In genomic region chr4:10276152-10276551, GRCh38 we compare ENCODE assay signal across 22 cellular contexts.
"Had no signal": no experiment of that assay in that cellular context is flagged by ENCODE, and none has a peak within 500 bp of the region (broad histone marks: within the 10 kb centered on the region; RNA-seq: fewer than 3 reads in every experiment).

No MANE protein-coding gene starts in this region.

- H3K27me3 ChIP-seq: breast epithelium, Peyer's patch had no signal

- H3K27ac Mint-ChIP-seq: activated CD4-positive, alpha-beta T cell treated with anti-CD3 and anti-CD28 coated beads, Interleukin-2, amount 10 ng/mL, durations not matched to agents 24 days and 14 days; activated CD8-positive, alpha-beta memory T cell treated with anti-CD3 and anti-CD28 coated beads, Interleukin-2, amount 10 ng/mL, durations not matched to agents 7 days and 5 days; activated naive CD4-positive, alpha-beta T cell treated with anti-CD3 and anti-CD28 coated beads, Interleukin-2, amount 10 ng/mL, durations not matched to agents 7 days and 5 days; activated naive CD8-positive, alpha-beta T cell treated with anti-CD3 and anti-CD28 coated beads for 36 hours; activated T-helper 2 cell treated with anti-CD3 and anti-CD28 coated beads, Interferon-gamma antibody, Interleukin-2, Interleukin-4, amounts not matched to agents 10 μg/mL and 5 μg/mL and 100 μg/mL, durations not matched to agents 14 hours and 24 hours and 36 hours; T-helper 17 cell; WTC11 had no signal

- H3K4me3 ChIP-seq: breast epithelium, Peyer's patch had no signal

- ATAC-seq: activated CD8-positive, alpha-beta memory T cell treated with anti-CD3 and anti-CD28 coated beads, Interleukin-2, amount 10 ng/mL, durations not matched to agents 7 days and 5 days; T-helper 17 cell; WTC11 had no signal

- H3K27me3 Mint-ChIP-seq: activated naive CD8-positive, alpha-beta T cell treated with anti-CD3 and anti-CD28 coated beads for 36 hours had no signal

- H3K36me3 ChIP-seq: breast epithelium, Peyer's patch had no signal

- H3K4me1 ChIP-seq: breast epithelium, Peyer's patch had no signal

- H3K36me3 Mint-ChIP-seq: activated CD8-positive, alpha-beta memory T cell treated with anti-CD3 and anti-CD28 coated beads, Interleukin-2, amount 10 ng/mL, durations not matched to agents 7 days and 5 days; activated naive CD4-positive, alpha-beta T cell treated with anti-CD3 and anti-CD28 coated beads, Interleukin-2, amount 10 ng/mL, durations not matched to agents 7 days and 5 days; activated naive CD8-positive, alpha-beta T cell treated with anti-CD3 and anti-CD28 coated beads for 36 hours had no signal

- H3K4me3 Mint-ChIP-seq: activated CD4-positive, alpha-beta T cell treated with anti-CD3 and anti-CD28 coated beads, Interleukin-2, amount 10 ng/mL, durations not matched to agents 24 days and 14 days; activated CD8-positive, alpha-beta memory T cell treated with anti-CD3 and anti-CD28 coated beads, Interleukin-2, amount 10 ng/mL, durations not matched to agents 7 days and 5 days; activated naive CD4-positive, alpha-beta T cell treated with anti-CD3 and anti-CD28 coated beads, Interleukin-2, amount 10 ng/mL, durations not matched to agents 7 days and 5 days; activated naive CD8-positive, alpha-beta T cell treated with anti-CD3 and anti-CD28 coated beads for 36 hours; T-helper 17 cell; WTC11 had no signal

- H3K27ac ChIP-seq: breast epithelium, Peyer's patch had no signal

- H3K9me3 Mint-ChIP-seq: activated CD4-positive, alpha-beta T cell treated with anti-CD3 and anti-CD28 coated beads, Interleukin-2, amount 10 ng/mL, durations not matched to agents 24 days and 14 days; activated naive CD4-positive, alpha-beta T cell treated with anti-CD3 and anti-CD28 coated beads, Interleukin-2, amount 10 ng/mL, durations not matched to agents 7 days and 5 days; activated naive CD8-positive, alpha-beta T cell treated with anti-CD3 and anti-CD28 coated beads for 36 hours; activated T-helper 2 cell treated with anti-CD3 and anti-CD28 coated beads, Interferon-gamma antibody, Interleukin-2, Interleukin-4, amounts not matched to agents 10 μg/mL and 5 μg/mL and 100 μg/mL, durations not matched to agents 14 hours and 24 hours and 36 hours had no signal

- H3K9me3 ChIP-seq: breast epithelium, Peyer's patch had no signal

- H3K4me1 Mint-ChIP-seq: activated CD4-positive, alpha-beta T cell treated with anti-CD3 and anti-CD28 coated beads, Interleukin-2, amount 10 ng/mL, durations not matched to agents 24 days and 14 days; activated CD8-positive, alpha-beta memory T cell treated with anti-CD3 and anti-CD28 coated beads, Interleukin-2, amount 10 ng/mL, durations not matched to agents 7 days and 5 days; activated naive CD4-positive, alpha-beta T cell treated with anti-CD3 and anti-CD28 coated beads, Interleukin-2, amount 10 ng/mL, durations not matched to agents 7 days and 5 days; T-helper 17 cell; WTC11 had no signal

- DNase-seq: activated CD4-positive, alpha-beta T cell treated with anti-CD3 and anti-CD28 coated beads for 1 hour; activated CD4-positive, alpha-beta T cell treated with anti-CD3 and anti-CD28 coated beads, Interleukin-2, amount 10 ng/mL, durations not matched to agents 24 days and 14 days; activated CD4-positive, alpha-beta T cell treated with anti-CD3 and anti-CD28 coated beads, Interleukin-2, amount 50 U/mL, for 48 hours; activated CD8-positive, alpha-beta memory T cell treated with anti-CD3 and anti-CD28 coated beads, Interleukin-2, amount 10 ng/mL, durations not matched to agents 7 days and 5 days; activated gamma-delta T cell treated with Interleukin-2 at 50 U/mL for 16 hours; activated naive CD4-positive, alpha-beta T cell treated with anti-CD3 and anti-CD28 coated beads, Interleukin-2, amount 10 ng/mL, durations not matched to agents 7 days and 5 days; activated naive CD8-positive, alpha-beta T cell treated with anti-CD3 and anti-CD28 coated beads for 36 hours; activated T-cell treated with anti-CD3 and anti-CD28 coated beads, Interleukin-2, amount 50 U/mL, for 48 hours; central memory CD4-positive, alpha-beta T cell; Karpas-422; NCI-H146; NCI-H1930; NCI-H2171; NCI-H2227 treated with DMSO at 0.1 percent for 48 hours; NCI-H526 treated with DMSO at 0.1 percent for 48 hours; Peyer's patch; SHP77 treated with DMSO at 0.1 percent for 48 hours; T-helper 17 cell; T-helper 9 cell had no signal
